In the genomic region with DNA sequence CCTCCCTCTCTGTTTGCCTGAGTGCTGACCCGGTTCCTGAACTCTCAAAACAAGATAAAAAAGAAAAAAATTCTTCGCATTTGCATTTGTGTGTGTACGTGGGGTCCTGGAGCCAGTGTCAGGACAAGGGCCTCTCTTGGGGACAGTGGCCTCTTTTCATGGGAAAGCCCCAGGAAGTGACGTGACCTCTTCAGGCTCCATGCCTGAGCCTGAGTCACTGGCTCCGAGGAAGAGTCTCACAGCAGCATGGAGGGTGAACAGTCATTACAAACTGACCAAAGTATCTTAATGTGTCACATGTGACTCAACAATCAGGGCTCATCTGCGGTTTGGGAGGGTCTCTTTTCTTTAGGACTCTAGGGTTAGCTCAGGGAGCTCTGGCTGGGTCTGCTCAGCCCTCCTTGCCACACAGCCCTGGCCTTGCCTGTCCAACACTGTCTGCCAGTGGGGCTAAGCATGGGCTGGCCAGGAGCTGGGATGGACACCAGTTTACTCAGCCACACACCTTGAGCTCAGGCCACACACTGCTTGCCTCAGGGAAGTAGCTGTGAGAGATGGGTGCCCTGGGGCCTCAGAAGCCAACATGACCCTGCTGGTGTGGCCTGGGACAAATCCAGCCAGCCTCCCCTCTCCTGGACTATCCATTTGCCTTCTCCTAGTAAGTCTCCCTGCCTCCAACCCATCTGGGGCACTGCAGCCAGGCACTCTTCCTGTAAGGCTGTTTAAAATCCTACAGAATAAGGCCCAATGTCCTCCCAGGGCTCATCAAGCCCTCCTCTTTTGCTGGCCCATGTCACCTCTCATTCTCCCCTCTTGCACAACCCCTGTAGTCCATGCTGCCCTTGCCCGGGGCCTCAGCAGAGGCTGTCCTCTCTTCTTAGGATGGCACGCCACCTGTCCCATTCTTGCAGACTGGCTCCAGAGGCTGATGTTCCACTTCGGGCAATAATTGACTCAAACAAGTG, we compare ENCODE assay signal across 9 cellular contexts. TPM values are rescaled to one million over a fixed set of nuclear protein-coding genes. Genes with fewer than 3 reads are reported as not detected.
DNase-seq lines count a peak whose midpoint lies in the region; ATAC-seq and TF ChIP-seq lines count a peak whose summit lies in the region.
"Had no signal": no experiment of that assay in that cellular context is flagged by ENCODE, and none has a peak within 500 bp of the region (broad histone marks: within the 10 kb centered on the region; RNA-seq: fewer than 3 reads in every experiment).

No MANE protein-coding gene starts in this region.

- H3K79me2 ChIP-seq in GM23248 (ENCODE audit: insufficient read depth): no peaks in the 10 kb centered on the region

- peak overlapping the region; percentile 72 for H3K4me3 Mint-ChIP-seq in activated naive CD8-positive, alpha-beta T cell

- H2AFZ ChIP-seq in GM23248: peak overlapping the region; percentile 76

- H3K9me3 Mint-ChIP-seq in activated naive CD8-positive, alpha-beta T cell (ENCODE audit: low read depth): no peaks in the 10 kb centered on the region

- no peaks in the 10 kb centered on the region for H3K36me3 Mint-ChIP-seq in activated naive CD8-positive, alpha-beta T cell

- no peak for TF ChIP-seq CTCF in GM10266 (IDR thresholded peaks at IDR 0.05; ENCODE audit: control insufficient read depth, insufficient read depth, low read depth, missing control alignments)

- intact Hi-C loops in left ventricle myocardium superior (cut with micrococcal nuclease): no loop called here

- in situ Hi-C loops in GM23248 (cut with MboI): no loop called here

- H3K27ac ChIP-seq in GM23248: peak overlapping the region; percentile 86

- no peaks in the 10 kb centered on the region for H3K27me3 Mint-ChIP-seq in activated naive CD8-positive, alpha-beta T cell

- H3K9me2 ChIP-seq in GM23248 (ENCODE audit: insufficient read depth): no peaks in the 10 kb centered on the region

- peak; percentile 92 for ATAC-seq in left ventricle myocardium superior

- peaks cover 6% of the 10 kb centered on the region; the same call in 1 of the 2 replicates for H3F3A ChIP-seq in GM23248 (ENCODE audit: insufficient read depth)

- H3K4me1 ChIP-seq in GM23248 (ENCODE audit: insufficient read depth): peaks cover 13% of the 10 kb centered on the region

- H3K9me3 ChIP-seq in GM23248 (ENCODE audit: low read depth): no peaks in the 10 kb centered on the region

- H3K4me3 ChIP-seq in GM23248: no peak overlapping the region

- peak; percentile 83 for DNase-seq in GM10266 (ENCODE audit: extremely low spot score)
- DNase-seq in GM23248: peak; percentile 97
- DNase-seq in MV-4-11 (lab: John Stamatoyannopoulos, UW): peak; percentile 70
- DNase-seq in left ventricle myocardium superior: peak; percentile 67
- DNase-seq in stimulated activated CD4-positive, alpha-beta T cell treated with anti-CD3 and anti-CD28 coated beads, Interleukin-2, amount 100 ng/mL, for 48 hours: peak; percentile 54 to 57
- no peak for DNase-seq in NCI-H128 (lab: John Stamatoyannopoulos, UW; ENCODE audit: unreplicated experiment)
- DNase-seq in NCI-H2081 (lab: John Stamatoyannopoulos, UW): no peak

- peaks cover 16% of the 10 kb centered on the region for H3K4me1 Mint-ChIP-seq in activated naive CD8-positive, alpha-beta T cell (ENCODE audit: low read depth)

- no peaks in the 10 kb centered on the region for H4K20me1 ChIP-seq in GM23248 (ENCODE audit: insufficient read depth)

- 41 to 43% methylated on average over 9 of the region's 9 CpGs for WGBS in GM23248 (ENCODE audit: low coverage in 1 of 2, low lambda C conversion rate in 2 of 2, missing lambda C conversion rate in 2 of 2), 2 experiments

- no peaks in the 10 kb centered on the region for H3K36me3 ChIP-seq in GM23248 (ENCODE audit: low read depth)

- peak overlapping the region; percentile 56 for H3K9ac ChIP-seq in GM23248

- peak overlapping the region; percentile 88 for H3K27ac Mint-ChIP-seq in activated naive CD8-positive, alpha-beta T cell

- H3K27me3 ChIP-seq in GM23248 (replicated peaks; ENCODE audit: insufficient read depth): no peaks in the 10 kb centered on the region

- H3K4me2 ChIP-seq in GM23248 (ENCODE audit: unreplicated experiment): peak overlapping the region; percentile 14

RNA-seq across cellular contexts. Expression of a gene that starts 10.5 kb away (rescaled TPM):
- not detected in 2 replicates for total RNA-seq in GM23248 (2014; rRNA removed; shearing (Covaris generic))
- not detected in 2 replicates for polyA plus RNA-seq in GM23248 (2016; fragmentation: Nextera tagmentation; extraction: Ambion mirVana)
- 17.6 TPM for total RNA-seq in left ventricle myocardium superior

RNA-seq across cellular contexts. Expression of a gene that starts 43.9 kb away (rescaled TPM):
- total RNA-seq in GM23248 (2014; rRNA removed; shearing (Covaris generic)): not detected in 2 replicates
- polyA plus RNA-seq in GM23248 (2016; fragmentation: Nextera tagmentation; extraction: Ambion mirVana): not detected in 2 replicates
- total RNA-seq in left ventricle myocardium superior: not detected
- total RNA-seq: T-helper 1 cell treated with Interleukin-12 subunit alpha and Interleukin-12 subunit beta and Interleukin-4 antibody, amounts not matched to agents 30 ng/mL and 1 ng/mL, for 36 hours had no signal

Comparison
In these comparisons a context has a peak if more than half of its experiments do, and no peak if none do; other contexts are left out.
1. DNase-seq: peak in GM10266 (single experiment), GM23248 (single experiment), MV-4-11 (single experiment), left ventricle myocardium superior (single experiment) and stimulated activated CD4-positive, alpha-beta T cell treated with anti-CD3 and anti-CD28 coated beads, Interleukin-2, amount 100 ng/mL, for 48 hours (2 of 2); none in NCI-H128 (single experiment) and NCI-H2081 (0 of 2).
2. RNA of a gene that starts 10.5 kb away (total RNA-seq): 17.6 TPM in left ventricle myocardium superior (single experiment); not detected in GM23248; every median in the first group is over 10 times any median in the second.